ENCODE assay signal across 8 cellular contexts in the genomic region with DNA sequence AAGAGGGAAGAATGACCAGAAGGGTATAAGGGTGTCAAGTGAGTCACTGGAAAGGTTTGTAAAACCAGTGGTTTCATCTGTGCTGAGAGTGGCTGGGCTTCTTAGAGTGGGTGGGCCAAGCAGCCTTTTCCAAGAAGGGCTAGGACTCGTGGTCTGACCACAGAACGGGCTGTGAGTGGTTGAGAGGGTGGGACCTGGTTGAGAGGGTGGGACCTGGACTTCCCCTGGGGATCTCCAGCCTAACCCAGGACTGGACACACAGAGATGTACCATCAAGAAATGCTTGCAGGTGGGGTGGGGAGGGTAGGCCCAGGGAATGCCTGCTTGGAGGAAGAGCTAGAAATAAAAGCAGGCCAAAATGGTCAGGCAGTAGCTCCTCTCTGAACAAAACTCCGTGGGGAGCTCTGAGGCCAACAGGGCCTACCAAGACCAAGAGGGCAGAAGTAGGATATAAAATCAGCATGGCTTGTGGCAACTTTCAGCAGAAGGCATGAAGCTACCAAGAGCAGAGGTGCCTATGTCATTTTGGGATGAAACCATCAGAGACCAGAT.
A peak's percentile ranks its signal among the peaks of the same experiment; 100 is the strongest.
DNase-seq lines count a peak whose midpoint lies in the region; ATAC-seq and TF ChIP-seq lines count a peak whose summit lies in the region.

No MANE protein-coding gene starts in this region.

- intact Hi-C loops in aorta (cut with DNase I): no loop called here

- H3K9me2 ChIP-seq in hepatocyte (replicated peaks; ENCODE audit: insufficient read depth): no peaks in the 10 kb centered on the region

- TF ChIP-seq CTCF in hepatocyte (IDR thresholded peaks at IDR 0.05; ENCODE audit: poor library complexity): no peak

- H3K4me1 ChIP-seq in hepatocyte (ENCODE audit: insufficient read depth) (no peaks in the 10 kb centered on the region), aorta (ENCODE audit: control insufficient read depth in 1 of 2, insufficient read depth in 2 of 2, low read length in 2 of 2) (peaks cover 0 to 3% of the 10 kb centered on the region in 2 donors)

- H3K9me3 ChIP-seq in hepatocyte (ENCODE audit: low read depth) (no peaks in the 10 kb centered on the region), aorta (ENCODE audit: control insufficient read depth, low read length) (no peaks in the 10 kb centered on the region)

- H3K4me3 ChIP-seq in hepatocyte: no peak overlapping the region
- no peak overlapping the region for H3K4me3 ChIP-seq in aorta (ENCODE audit: low read length in 2 of 2)

- H3K79me2 ChIP-seq in hepatocyte: peaks cover 43% of the 10 kb centered on the region

- H3K27me3 ChIP-seq in hepatocyte (no peaks in the 10 kb centered on the region), aorta (ENCODE audit: control insufficient read depth in 1 of 2, insufficient read depth in 2 of 2, low read length in 1 of 2) (no peaks in the 10 kb centered on the region)

- no peak overlapping the region for H3K4me2 ChIP-seq in hepatocyte

- no peak overlapping the region for H2AFZ ChIP-seq in hepatocyte

- 96% methylated on average over 3 of the region's 3 CpGs for WGBS in hepatocyte (ENCODE audit: low lambda C conversion rate, missing lambda C conversion rate)
- WGBS in aorta, 2 donors: 79 to 88% methylated on average over 3 of the region's 3 CpGs

- H3K36me3 ChIP-seq in hepatocyte (replicated peaks; ENCODE audit: insufficient read depth, low read depth): no peaks in the 10 kb centered on the region
- H3K36me3 ChIP-seq in aorta (ENCODE audit: control insufficient read depth in 1 of 2, insufficient read depth in 2 of 2, low read length in 1 of 2): peaks cover 0 to 2% of the 10 kb centered on the region in 2 donors

- peak; percentile 97 for ATAC-seq in GM21381 (IDR thresholded peaks at IDR 0.05; ENCODE audit: unreplicated experiment)
- ATAC-seq in aorta (ENCODE audit: low FRiP score): no peak

- H3K27ac ChIP-seq in hepatocyte (no peak overlapping the region), aorta (ENCODE audit: low read depth in 1 of 2, low read length in 2 of 2) (no peak overlapping the region)

- H4K20me1 ChIP-seq in hepatocyte (ENCODE audit: insufficient read depth, poor library complexity, severe bottlenecking): no peaks in the 10 kb centered on the region

- DNase-seq in EL (peak; percentile 71), HK-2 (ENCODE audit: unreplicated experiment) (peak; percentile 90), hepatocyte (ENCODE audit: low spot score) (no peak), T1000 (lab: John Stamatoyannopoulos, UW) (no peak), aorta (no peak)
- DNase-seq in activated gamma-delta T cell treated with anti-CD3 and anti-CD28 coated beads, Interleukin-2, amount 50 U/mL, for 16 hours (ENCODE audit: low read depth): peak; percentile 66
- peak; percentile 68 to 80 for DNase-seq in stimulated activated CD4-positive, alpha-beta T cell treated with anti-CD3 and anti-CD28 coated beads, Interleukin-2, amount 100 ng/mL, for 24 hours

Comparison
In these comparisons a context has a peak if more than half of its experiments do, and no peak if none do; other contexts are left out.
1. DNase-seq: peak in EL (single experiment), HK-2 (single experiment), activated gamma-delta T cell treated with anti-CD3 and anti-CD28 coated beads, Interleukin-2, amount 50 U/mL, for 16 hours (single experiment) and stimulated activated CD4-positive, alpha-beta T cell treated with anti-CD3 and anti-CD28 coated beads, Interleukin-2, amount 100 ng/mL, for 24 hours (2 of 2); none in hepatocyte (single experiment), T1000 (single experiment) and aorta (0 of 2).